Comparison of ENCODE assay signal across 1 cellular context in genomic region chr1:11912482-11913186, GRCh38.
TF ChIP-seq lines count a peak whose summit lies in the region.
"Not testable (repeated sequence)": the region's sequence is repeated elsewhere in the genome, so short reads cannot be mapped to it uniquely, and the experiment has no call there.

No MANE protein-coding gene starts in this region.

TF ChIP-seq in HepG2, 621 proteins besides CTCF, POLR2A, EP300 and RAD21:
- TF ChIP-seq USF2 (IDR thresholded peaks at IDR 0.05; ENCODE audit: low read depth, low read length): 0 out of 2 replicates have a peak, but pooled peaks have one; percentile 34
- not testable (repeated sequence) for TF ChIP-seq USF2 (CRISPR knock-in tag; IDR thresholded peaks at IDR 0.05; ENCODE audit: borderline replicate concordance)
- TF ChIP-seq MAFK (conservative IDR thresholded peaks at IDR 0.05 in 1 of 2, IDR thresholded peaks at IDR 0.05 in 1 of 2; ENCODE audit: low read length in 2 of 2): peak in 1 of 2 experiments; percentile 46; a peak in 2 of 4 replicates
- peak; percentile 70; the same call in 1 of the 2 replicates for TF ChIP-seq RAD51 (IDR thresholded peaks at IDR 0.05; ENCODE audit: borderline replicate concordance)
- peak; percentile 10; the same call in 1 of the 2 replicates for TF ChIP-seq ZNF687 (CRISPR knock-in tag; IDR thresholded peaks at IDR 0.05)
- 0 out of 2 replicates have a peak, but pooled peaks have one; percentile 35 for TF ChIP-seq ZFY (CRISPR knock-in tag; IDR thresholded peaks at IDR 0.05)
